Comparison of ENCODE assay signal across 14 cellular contexts in genomic region chr2:27029051-27029450, GRCh38.
"Had no signal": no experiment of that assay in that cellular context is flagged by ENCODE, and none has a peak within 500 bp of the region (broad histone marks: within the 10 kb centered on the region; RNA-seq: fewer than 3 reads in every experiment).

No MANE protein-coding gene starts in this region.

- H3K27ac Mint-ChIP-seq: activated naive CD8-positive, alpha-beta T cell treated with anti-CD3 and anti-CD28 coated beads, Interleukin-2, amount 10 ng/mL, durations not matched to agents 7 days and 5 days; mesothelial cell of epicardium; nephron had no signal

- DNase-seq: activated CD4-positive, alpha-beta T cell treated with anti-CD3 and anti-CD28 coated beads for 1 hour; activated CD4-positive, alpha-beta T cell treated with anti-CD3 and anti-CD28 coated beads, Interleukin-2, amount 50 U/mL, for 48 hours; body of pancreas; caudate nucleus; gastrocnemius medialis; left lung; nucleus accumbens; stimulated activated naive CD8-positive, alpha-beta T cell treated with anti-CD3 and anti-CD28 coated beads, Interleukin-15, amount 100 ng/mL, for 72 hours; T-helper 2 cell; transverse colon; uterus had no signal

- H3K9me3 Mint-ChIP-seq: activated naive CD8-positive, alpha-beta T cell treated with anti-CD3 and anti-CD28 coated beads, Interleukin-2, amount 10 ng/mL, durations not matched to agents 7 days and 5 days; mesothelial cell of epicardium; nephron; stimulated activated naive CD8-positive, alpha-beta T cell treated with anti-CD3 and anti-CD28 coated beads, Interleukin-15, amount 100 ng/mL, for 72 hours had no signal

- ATAC-seq: body of pancreas; gastrocnemius medialis; left lung; stimulated activated naive CD8-positive, alpha-beta T cell treated with anti-CD3 and anti-CD28 coated beads, Interleukin-15, amount 100 ng/mL, for 72 hours had no signal

- H3K4me3 Mint-ChIP-seq: activated naive CD8-positive, alpha-beta T cell treated with anti-CD3 and anti-CD28 coated beads, Interleukin-2, amount 10 ng/mL, durations not matched to agents 7 days and 5 days; mesothelial cell of epicardium; stimulated activated naive CD8-positive, alpha-beta T cell treated with anti-CD3 and anti-CD28 coated beads, Interleukin-15, amount 100 ng/mL, for 72 hours had no signal

- H3K27me3 Mint-ChIP-seq: activated naive CD8-positive, alpha-beta T cell treated with anti-CD3 and anti-CD28 coated beads, Interleukin-2, amount 10 ng/mL, durations not matched to agents 7 days and 5 days; stimulated activated naive CD8-positive, alpha-beta T cell treated with anti-CD3 and anti-CD28 coated beads, Interleukin-15, amount 100 ng/mL, for 72 hours had no signal
